ENCODE assay signal across 9 cellular contexts in the genomic region with DNA sequence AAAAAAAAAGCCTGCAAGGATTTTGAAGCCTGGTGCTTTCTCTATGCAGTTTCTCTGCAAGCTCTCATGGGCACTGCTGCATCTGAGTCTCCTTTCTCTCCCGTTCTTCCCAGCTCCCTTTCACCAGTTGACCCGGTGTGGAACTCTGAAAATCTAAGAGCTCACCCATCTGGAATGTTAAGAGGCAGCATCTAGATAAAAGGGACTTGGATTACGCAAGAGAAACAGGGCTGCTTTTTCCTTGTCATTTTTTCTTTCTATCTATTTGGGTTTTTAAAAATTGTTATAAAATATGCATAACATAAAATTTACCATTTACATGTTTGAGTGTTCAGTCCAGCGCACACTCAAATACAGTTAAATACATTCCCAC.
DNase-seq lines count a peak whose midpoint lies in the region; FAIRE-seq and TF ChIP-seq lines count a peak whose summit lies in the region.
"Had no signal": no experiment of that assay in that cellular context is flagged by ENCODE, and none has a peak within 500 bp of the region (broad histone marks: within the 10 kb centered on the region; RNA-seq: fewer than 3 reads in every experiment).

No MANE protein-coding gene starts in this region.

- H3K4me1 ChIP-seq in endodermal cell (ENCODE audit: control insufficient read depth, insufficient read depth, low read length) (peaks cover 7% of the 10 kb centered on the region), kidney (ENCODE audit: control insufficient read depth in 1 of 2, insufficient read depth in 1 of 2, low read depth in 1 of 2, low read length in 2 of 2) (peaks cover 0 to 5% of the 10 kb centered on the region in 2 donors)

- TF ChIP-seq CTCF in endodermal cell (conservative IDR thresholded peaks at IDR 0.05) = no peak
- no peak for TF ChIP-seq CTCF in kidney (IDR thresholded peaks at IDR 0.05; ENCODE audit: borderline replicate concordance, extremely low read depth, insufficient read depth)

- H3K9ac ChIP-seq in endodermal cell (ENCODE audit: extremely low read depth, low read length, poor library complexity, severe bottlenecking) (no peak overlapping the region), kidney (ENCODE audit: low read length in 2 of 2) (no peak overlapping the region)

- WGBS in endodermal cell (ENCODE audit: insufficient coverage in 1 of 2, insufficient read length in 1 of 2), 2 experiments = 24 to 60% methylated on average over 1 to 3 of the region's 4 CpGs

- H3K27ac ChIP-seq in endodermal cell (ENCODE audit: low read depth, low read length) (no peak overlapping the region), kidney (ENCODE audit: low read depth in 2 of 2, low read length in 2 of 2) (peak overlapping the region in 1 of 2 donors; percentile 69)

- peaks cover 58% of the 10 kb centered on the region for H3K9me3 Mint-ChIP-seq in endodermal cell

- no peaks in the 10 kb centered on the region for H3K27me3 ChIP-seq in endodermal cell (ENCODE audit: control insufficient read depth, insufficient read depth, low read length, poor library complexity, severe bottlenecking)

- H3K4me3 Mint-ChIP-seq in endodermal cell = no peak overlapping the region
- H3K4me3 Mint-ChIP-seq: activated naive CD8-positive, alpha-beta T cell had no signal

- DNase-seq in COLO668 (lab: John Stamatoyannopoulos, UW; ENCODE audit: unreplicated experiment) (peak; percentile 18), NCI-H2107 treated with DMSO at 0.1 percent for 48 hours (lab: John Stamatoyannopoulos, UW; ENCODE audit: unreplicated experiment) (peak; percentile 35), endodermal cell (peak; percentile 52), myocyte (ENCODE audit: low read depth) (peak; percentile 74), NCI-H446 (lab: John Stamatoyannopoulos, UW) (no peak), NCI-H774 (lab: John Stamatoyannopoulos, UW) (no peak), kidney (no peak), putamen (ENCODE audit: low spot score) (no peak)

- no peaks in the 10 kb centered on the region for H3K36me3 Mint-ChIP-seq in endodermal cell (ENCODE audit: low read depth)
- H3K36me3 Mint-ChIP-seq: activated naive CD8-positive, alpha-beta T cell had no signal

- H3K27me3 Mint-ChIP-seq in endodermal cell (ENCODE audit: insufficient read depth) = peaks cover 4% of the 10 kb centered on the region
- H3K27me3 Mint-ChIP-seq: activated naive CD8-positive, alpha-beta T cell had no signal

- H3K9me3 ChIP-seq in endodermal cell (ENCODE audit: control insufficient read depth, low read length) (no peaks in the 10 kb centered on the region), kidney (ENCODE audit: control insufficient read depth in 1 of 2, low read length in 2 of 2) (no peaks in the 10 kb centered on the region)

- H3K4me3 ChIP-seq in endodermal cell (ENCODE audit: low read length) (no peak overlapping the region), kidney (ENCODE audit: low read length in 2 of 2) (no peak overlapping the region)

- no peaks in the 10 kb centered on the region for H3K36me3 ChIP-seq in endodermal cell (ENCODE audit: control insufficient read depth, insufficient read depth, low read length)
- H3K36me3 ChIP-seq in kidney (ENCODE audit: control insufficient read depth in 1 of 2, insufficient read depth in 2 of 2, low read length in 2 of 2) = no peaks in the 10 kb centered on the region

- H3K27ac Mint-ChIP-seq in endodermal cell = peak overlapping the region; percentile 71
- H3K27ac Mint-ChIP-seq: activated naive CD8-positive, alpha-beta T cell had no signal

- H3K4me1 Mint-ChIP-seq in endodermal cell = peaks cover 23% of the 10 kb centered on the region

- intact Hi-C loops in kidney (cut with DNase I) = no loop called here

- no peak for FAIRE-seq in kidney (lab: Jason Lieb, UNC)

Comparison
In these comparisons a context has a peak if more than half of its experiments do, and no peak if none do; other contexts are left out.
1. DNase-seq: peak in COLO668 (single experiment), NCI-H2107 treated with DMSO at 0.1 percent for 48 hours (single experiment), endodermal cell (single experiment) and myocyte (single experiment); none in NCI-H446 (0 of 2), NCI-H774 (single experiment), kidney (single experiment) and putamen (single experiment).